Comparison of ENCODE assay signal across 23 cellular contexts in genomic region chr17:46763416-46763815, GRCh38. TPM values are rescaled to one million over a fixed set of nuclear protein-coding genes. Genes with fewer than 3 reads are reported as not detected.
A peak's percentile ranks its signal among the peaks of the same experiment; 100 is the strongest.
DNase-seq lines count a peak whose midpoint lies in the region; ATAC-seq and TF ChIP-seq lines count a peak whose summit lies in the region.
"Had no signal": no experiment of that assay in that cellular context is flagged by ENCODE, and none has a peak within 500 bp of the region (broad histone marks: within the 10 kb centered on the region; RNA-seq: fewer than 3 reads in every experiment).

No MANE protein-coding gene starts in this region.

- H2BK120ac ChIP-seq in IMR-90 (ENCODE audit: low read depth, low read length) = peak overlapping the region; percentile 34; the same call in 1 of the 2 replicates

- TF ChIP-seq CTCF in SK-N-SH (IDR thresholded peaks at IDR 0.05) = no peak
- TF ChIP-seq CTCF in IMR-90 (conservative IDR thresholded peaks at IDR 0.05; ENCODE audit: low read depth, low read length) = no peak
- TF ChIP-seq CTCF in osteocyte (IDR thresholded peaks at IDR 0.05) = no peak
- no peak for TF ChIP-seq CTCF in Calu3 (IDR thresholded peaks at IDR 0.05; ENCODE audit: unreplicated experiment)

- H2AK9ac ChIP-seq in IMR-90 (replicated peaks; ENCODE audit: low read depth, low read length, poor library complexity) = no peak overlapping the region

- H3K36me3 ChIP-seq in SK-N-SH (replicated peaks in 1 of 2; ENCODE audit: control insufficient read depth in 1 of 2, insufficient read depth in 2 of 2, low read length in 1 of 2) (no peaks in the 10 kb centered on the region), IMR-90 (ENCODE audit: control insufficient read depth, insufficient read depth, low read length) (0 out of 2 replicates have a peak, but pooled peaks cover 2% of the 10 kb centered on the region)
- H3K36me3 ChIP-seq: BE2C had no signal

- H3K27me3 ChIP-seq in SK-N-SH (ENCODE audit: insufficient read depth) = no peaks in the 10 kb centered on the region
- no peaks in the 10 kb centered on the region for H3K27me3 ChIP-seq in IMR-90 (ENCODE audit: control insufficient read depth, insufficient read depth, low read length)
- H3K27me3 ChIP-seq: BE2C, Peyer's patch had no signal

- 65% methylated on average over 3 of the region's 3 CpGs for WGBS in SK-N-SH (ENCODE audit: low lambda C conversion rate)
- WGBS in IMR-90 (ENCODE audit: extremely low coverage in 2 of 2, insufficient read length in 1 of 2), 2 experiments = no CpG with 5 or more reads among the region's 3 CpGs

- H4K8ac ChIP-seq in IMR-90 (ENCODE audit: low read depth in 2 of 2, low read length in 2 of 2) = peak overlapping the region in 1 of 2 experiments; percentile 21; a peak in 1 of 4 replicates

- no peaks in the 10 kb centered on the region for H3K9me3 Mint-ChIP-seq in osteocyte (ENCODE audit: unreplicated experiment)
- H3K9me3 Mint-ChIP-seq in Calu3 (ENCODE audit: low read depth, unreplicated experiment) = no peaks in the 10 kb centered on the region
- H3K9me3 Mint-ChIP-seq: CD14-positive monocyte; CD8-positive, alpha-beta memory T cell; IgD-negative memory B cell had no signal

- H4K20me1 ChIP-seq in SK-N-SH (ENCODE audit: insufficient read depth) = no peaks in the 10 kb centered on the region
- H4K20me1 ChIP-seq in IMR-90 (ENCODE audit: insufficient read depth, low read length) = no peaks in the 10 kb centered on the region

- dilution Hi-C loops in IMR-90 (cut with HindIII; ENCODE audit: low sequenced_read_pairs, unreplicated experiment) = no loop called here

- H2BK5ac ChIP-seq in IMR-90 (ENCODE audit: low read depth, low read length, poor library complexity, severe bottlenecking) = no peak overlapping the region

- no peak for TF ChIP-seq POLR2A in IMR-90 (IDR thresholded peaks at IDR 0.05; ENCODE audit: low read depth, low read length)

- H3K9me2 ChIP-seq in SK-N-SH = no peaks in the 10 kb centered on the region

- H3K14ac ChIP-seq in IMR-90 (replicated peaks; ENCODE audit: low read depth, low read length) = peak overlapping the region; percentile 87; the same call in 1 of the 2 replicates

- H3K79me2 ChIP-seq in SK-N-SH (ENCODE audit: insufficient read depth) = no peaks in the 10 kb centered on the region

- peaks cover 24% of the 10 kb centered on the region for H3K9me1 ChIP-seq in IMR-90 (ENCODE audit: insufficient read depth, low read length)

- DNase-seq in SK-N-SH = no peak
- no peak for DNase-seq in IMR-90
- DNase-seq in islet precursor cell = peak; percentile 44
- DNase-seq in osteocyte (ENCODE audit: extremely low spot score, unreplicated experiment) = peak; percentile 25
- no peak for DNase-seq in middle frontal gyrus (ENCODE audit: extremely low spot score, low spot score)
- no peak for DNase-seq in SW 1271 (lab: John Stamatoyannopoulos, UW)
- no peak for DNase-seq in Calu3
- DNase-seq: ACHN; BE2C; CD8-positive, alpha-beta memory T cell; GOT3; HCEC 1CT; MM.1S; NCI-H2029; NCI-H446 treated with DMSO at 0.1 percent for 48 hours; NCI-H526; SHP77 treated with DMSO at 0.1 percent for 48 hours had no signal

- H3K18ac ChIP-seq in IMR-90 (ENCODE audit: low read depth, low read length) = no peak overlapping the region

- H3K27ac ChIP-seq in SK-N-SH (ENCODE audit: low read depth in 2 of 2, low read length in 1 of 2) (no peak overlapping the region), IMR-90 (ENCODE audit: insufficient read depth, low read length) (no peak overlapping the region)
- H3K27ac ChIP-seq: 22Rv1, KMS-11, Peyer's patch had no signal

- H3K56ac ChIP-seq in IMR-90 (ENCODE audit: extremely low read depth, insufficient read depth, low read length) = no peak overlapping the region

- peaks cover 22% of the 10 kb centered on the region for H3K4me1 Mint-ChIP-seq in osteocyte (ENCODE audit: unreplicated experiment)
- H3K4me1 Mint-ChIP-seq in Calu3 (ENCODE audit: low read depth, unreplicated experiment) = no peaks in the 10 kb centered on the region
- H3K4me1 Mint-ChIP-seq: CD14-positive monocyte; CD8-positive, alpha-beta memory T cell had no signal

- no peak for TF ChIP-seq EP300 in SK-N-SH (IDR thresholded peaks at IDR 0.05; ENCODE audit: borderline replicate concordance in 1 of 2, low read depth in 1 of 2, low read length in 1 of 2)

- peak overlapping the region; percentile 47 for H3K4ac ChIP-seq in IMR-90 (ENCODE audit: low read depth, low read length)

- in situ Hi-C loops in IMR-90 (cut with MboI; ENCODE audit: low sequenced_read_pairs) = no loop called here

- H3K27me3 Mint-ChIP-seq in osteocyte (ENCODE audit: unreplicated experiment) = no peaks in the 10 kb centered on the region
- H3K27me3 Mint-ChIP-seq in Calu3 (ENCODE audit: unreplicated experiment) = no peaks in the 10 kb centered on the region
- H3K27me3 Mint-ChIP-seq: CD8-positive, alpha-beta memory T cell; IgD-negative memory B cell had no signal

- no peak overlapping the region for H3K4me3 ChIP-seq in SK-N-SH (ENCODE audit: low read depth in 2 of 2, low read length in 1 of 2)
- no peak overlapping the region for H3K4me3 ChIP-seq in IMR-90 (ENCODE audit: insufficient read depth, low read depth, low read length)
- H3K4me3 ChIP-seq: Peyer's patch had no signal

- POLR2A ChIA-PET in SK-N-SH (lab: Yijun Ruan, JAX) (no interaction called here), IMR-90 (lab: Charles Lee; ENCODE audit: unreplicated experiment) (no interaction called here)

- H3K23ac ChIP-seq in IMR-90 (ENCODE audit: low read depth, low read length) = no peak overlapping the region

- peak overlapping the region; percentile 34; the same call in 1 of the 2 replicates for H4K91ac ChIP-seq in IMR-90 (ENCODE audit: insufficient read depth, low read depth, low read length)

- H2AFZ ChIP-seq in SK-N-SH (ENCODE audit: low read depth) = no peak overlapping the region
- no peak overlapping the region for H2AFZ ChIP-seq in IMR-90 (replicated peaks; ENCODE audit: low read length, poor library complexity)

- intact Hi-C loops in IMR-90 (cut with micrococcal nuclease) = no loop called here
- intact Hi-C loops in Calu3 (cut with micrococcal nuclease; ENCODE audit: unreplicated experiment) = no loop called here

- no peak overlapping the region for H3K9ac ChIP-seq in SK-N-SH
- H3K9ac ChIP-seq in IMR-90 (ENCODE audit: low read depth, low read length) = no peak overlapping the region
- H3K9ac ChIP-seq: KMS-11 had no signal

- H2BK15ac ChIP-seq in IMR-90 (ENCODE audit: low read depth, low read length) = 0 out of 3 replicates have a peak overlapping the region, but pooled peaks have one; percentile 23

- no peak for TF ChIP-seq RAD21 in SK-N-SH (IDR thresholded peaks at IDR 0.05; ENCODE audit: low read length)
- TF ChIP-seq RAD21 in IMR-90 (IDR thresholded peaks at IDR 0.05; ENCODE audit: low read length) = no peak

- H3K4me1 ChIP-seq in SK-N-SH (ENCODE audit: control insufficient read depth in 1 of 2, insufficient read depth in 2 of 2, low read depth in 1 of 2, low read length in 1 of 2) = peaks cover 16 to 24% of the 10 kb centered on the region in 2 experiments; a peak in 3 of 4 replicates
- peaks cover 14% of the 10 kb centered on the region for H3K4me1 ChIP-seq in IMR-90 (ENCODE audit: control insufficient read depth, insufficient read depth, low read length)
- H3K4me1 ChIP-seq: Peyer's patch had no signal

- H3K4me2 ChIP-seq in SK-N-SH = 0 out of 2 replicates have a peak overlapping the region, but pooled peaks have one; percentile 23
- H3K4me2 ChIP-seq in IMR-90 (ENCODE audit: low read depth, low read length) = no peak overlapping the region
- H3K4me2 ChIP-seq: KMS-11 had no signal

- H2BK20ac ChIP-seq in IMR-90 (ENCODE audit: low read depth, low read length) = 0 out of 2 replicates have a peak overlapping the region, but pooled peaks have one; percentile 33

- BruUV-seq in IMR-90 (replicated peaks; lab: Mats Ljungman, UMichigan) (no TSS peak), Calu3 (replicated peaks; lab: Mats Ljungman, UMichigan) (no TSS peak)

- no peak overlapping the region for H4K5ac ChIP-seq in IMR-90 (ENCODE audit: low read depth, low read length)

- H3F3A ChIP-seq in SK-N-SH (replicated peaks; ENCODE audit: insufficient read depth) = peaks cover 20% of the 10 kb centered on the region

- ATAC-seq in SK-N-SH treated with all-trans-retinoic acid at 6 μM for 48 hours = no peak
- ATAC-seq in IMR-90 (ENCODE audit: low read depth) = no peak

- H3K36me3 Mint-ChIP-seq in osteocyte (ENCODE audit: unreplicated experiment) = peaks cover 1% of the 10 kb centered on the region
- H3K36me3 Mint-ChIP-seq in Calu3 (ENCODE audit: insufficient read depth, unreplicated experiment) = peaks cover 8% of the 10 kb centered on the region

- H3K79me1 ChIP-seq in IMR-90 (ENCODE audit: low read depth in 1 of 2, low read length in 2 of 2) = peaks cover 0 to 12% of the 10 kb centered on the region in 2 experiments; a peak in 1 of 4 replicates

- CTCF ChIA-PET in SK-N-SH (lab: Yijun Ruan, JAX) (interaction anchor here (0.8 to 3.1 kb wide), 6 partner anchors 13 to 178 kb away, joined by 3 to 13 read pairs (median 6); no protein-coding TSS in a partner anchor), IMR-90 (lab: Yijun Ruan, JAX) (no interaction called here), Calu3 (lab: Charles Lee) (no interaction called here)

- H2AK5ac ChIP-seq in IMR-90 (ENCODE audit: low read depth, low read length) = peak overlapping the region; percentile 38; the same call in 1 of the 2 replicates

- H3K4me3 Mint-ChIP-seq in osteocyte (ENCODE audit: unreplicated experiment) (no peak overlapping the region), Calu3 (ENCODE audit: low read depth, unreplicated experiment) (no peak overlapping the region)
- H3K4me3 Mint-ChIP-seq: CD14-positive monocyte; CD8-positive, alpha-beta memory T cell; IgD-negative memory B cell had no signal

- H3K27ac Mint-ChIP-seq in osteocyte (ENCODE audit: unreplicated experiment) = no peak overlapping the region
- H3K27ac Mint-ChIP-seq in Calu3 (ENCODE audit: unreplicated experiment) = no peak overlapping the region
- H3K27ac Mint-ChIP-seq: CD14-positive monocyte; CD8-positive, alpha-beta memory T cell had no signal

- H3K9me3 ChIP-seq in SK-N-SH = no peaks in the 10 kb centered on the region
- H3K9me3 ChIP-seq in IMR-90 (ENCODE audit: control insufficient read depth, insufficient read depth, low read length) = no peaks in the 10 kb centered on the region
- H3K9me3 ChIP-seq: BE2C, Peyer's patch had no signal

TF ChIP-seq in SK-N-SH, 30 proteins besides CTCF, POLR2A, EP300 and RAD21 (continues in another document):
- no peak for TF ChIP-seq RFX5 (IDR thresholded peaks at IDR 0.05; ENCODE audit: low read length)

TF ChIP-seq in SK-N-SH treated with all-trans-retinoic acid at 6 μM for 48 hours, 23 proteins besides CTCF, POLR2A, EP300 and RAD21 (continues in another document):
- TF ChIP-seq ISL1 (CRISPR knock-in tag; IDR thresholded peaks at IDR 0.05) = no peak

TF ChIP-seq in IMR-90, 13 proteins besides CTCF, POLR2A, EP300 and RAD21 (continues in another document):
- TF ChIP-seq MXI1 (IDR thresholded peaks at IDR 0.05; ENCODE audit: borderline replicate concordance, low read depth, low read length) = no peak

RNA-seq across cellular contexts. Expression of gene WNT3, which starts 55.1 kb away (rescaled TPM):
- polyA plus RNA-seq in SK-N-SH (2012; rRNA removed) (5.3 and 7.6 TPM in 2 replicates), IMR-90 (2012; rRNA removed) (0.99 and 1.0 TPM in 2 replicates)
- 3.7 and 4.9 TPM in 2 replicates for polyA plus RNA-seq in SK-N-SH (2012; cell fraction: cytosol; rRNA removed)
- 13.4 and 18.7 TPM in 2 replicates for polyA plus RNA-seq in SK-N-SH (2012; cell fraction: nucleus; rRNA removed)
- total RNA-seq in IMR-90 (2012; rRNA removed) (0.56 and 0.72 TPM in 2 replicates), osteocyte (2.0 and 2.4 TPM in 2 replicates), Calu3 (2022) (5.2 and 6.1 TPM in 2 replicates)
- 0.58 and 0.71 TPM in 2 replicates for polyA plus RNA-seq in IMR-90 (2012; cell fraction: cytosol; rRNA removed)
- polyA plus RNA-seq in IMR-90 (2012; cell fraction: nucleus; rRNA removed; ENCODE audit: low replicate concordance) = 3.1 and 4.9 TPM in 2 replicates
- total RNA-seq: CD8-positive, alpha-beta memory T cell had no signal
- polyA plus RNA-seq: CD14-positive monocyte; CD8-positive, alpha-beta memory T cell had no signal

Comparison
In these comparisons a context has a peak if more than half of its experiments do, and no peak if none do; other contexts are left out.
1. DNase-seq: peak in islet precursor cell (single experiment) and osteocyte (single experiment); none in SK-N-SH (single experiment), IMR-90 (single experiment), middle frontal gyrus (single experiment), SW 1271 (0 of 2) and Calu3 (single experiment).